In the genomic region with DNA sequence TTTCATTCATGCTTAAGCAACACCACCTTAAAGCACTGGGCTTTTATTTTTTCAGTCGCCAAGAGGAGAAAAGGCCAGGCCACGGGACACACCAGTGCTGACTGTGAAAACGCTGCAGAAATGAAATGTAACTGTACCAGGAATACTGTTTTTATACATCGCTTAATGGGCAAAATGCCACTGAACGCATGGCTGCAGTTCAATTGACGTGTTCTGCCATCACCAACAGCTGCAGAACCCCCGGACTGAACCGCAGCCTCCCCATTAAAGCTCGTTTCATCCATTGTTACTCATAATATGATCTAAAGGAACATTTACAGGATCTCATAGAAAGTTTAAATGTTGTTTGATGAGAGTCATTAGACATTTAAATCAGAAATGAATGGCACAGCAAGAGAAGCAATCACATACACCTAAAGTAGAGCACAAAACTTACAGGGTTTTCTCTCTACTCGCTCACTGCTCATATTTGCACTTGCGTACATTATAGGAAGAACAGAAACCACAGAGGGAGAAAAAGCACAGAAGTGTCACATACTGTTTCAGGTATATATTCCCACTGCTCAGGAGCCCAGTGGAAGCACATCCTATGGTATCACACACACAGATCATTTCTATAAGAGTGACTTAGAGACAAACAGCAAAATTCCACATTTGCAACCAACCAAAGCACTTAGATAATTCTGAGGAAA, we compare ENCODE assay signal across 12 cellular contexts. TPM values are rescaled to one million over a fixed set of nuclear protein-coding genes. Genes with fewer than 3 reads are reported as not detected.
DNase-seq lines count a peak whose midpoint lies in the region; ATAC-seq and TF ChIP-seq lines count a peak whose summit lies in the region.
"Had no signal": no experiment of that assay in that cellular context is flagged by ENCODE, and none has a peak within 500 bp of the region (broad histone marks: within the 10 kb centered on the region; RNA-seq: fewer than 3 reads in every experiment).

No MANE protein-coding gene starts in this region.

- H3K9ac ChIP-seq in BLaER1 = peak overlapping the region; percentile 39
- H3K9ac ChIP-seq: GM23248 had no signal

- H3K27ac ChIP-seq in BLaER1 (peak overlapping the region; percentile 47), SJCRH30 (peak overlapping the region; percentile 79), aorta (ENCODE audit: low read depth in 1 of 2, low read length in 2 of 2) (no peak overlapping the region), gastrocnemius medialis (no peak overlapping the region)
- H3K27ac ChIP-seq: GM23248, spleen had no signal

- H3K9me3 ChIP-seq in BLaER1 (no peaks in the 10 kb centered on the region), SJCRH30 (replicated peaks) (no peaks in the 10 kb centered on the region), aorta (ENCODE audit: control insufficient read depth, low read length) (no peaks in the 10 kb centered on the region), gastrocnemius medialis (no peaks in the 10 kb centered on the region)
- H3K9me3 ChIP-seq: spleen had no signal

- H3K4me1 Mint-ChIP-seq in memory B cell = peaks cover 12% of the 10 kb centered on the region

- H3K4me3 ChIP-seq in BLaER1 = peak overlapping the region; percentile 50; the same call in 1 of the 2 replicates
- H3K4me3 ChIP-seq in SJCRH30 = peak overlapping the region; percentile 50
- H3K4me3 ChIP-seq in aorta (ENCODE audit: low read length in 2 of 2) = no peak overlapping the region
- no peak overlapping the region for H3K4me3 ChIP-seq in gastrocnemius medialis
- H3K4me3 ChIP-seq: GM23248, spleen had no signal

- H3K4me1 ChIP-seq in BLaER1 (peaks cover 59% of the 10 kb centered on the region), SJCRH30 (peaks cover 14% of the 10 kb centered on the region), aorta (ENCODE audit: control insufficient read depth in 1 of 2, insufficient read depth in 2 of 2, low read length in 2 of 2) (no peaks in the 10 kb centered on the region), gastrocnemius medialis (peaks cover 13 to 29% of the 10 kb centered on the region in 2 donors)

- H3K4me2 ChIP-seq in BLaER1 = peak overlapping the region; percentile 83

- peak; percentile 60 for ATAC-seq in memory B cell (ENCODE audit: low read depth)
- no peak for ATAC-seq in HG03521 (IDR thresholded peaks at IDR 0.05; ENCODE audit: unreplicated experiment)
- no peak for ATAC-seq in aorta (ENCODE audit: low FRiP score)
- no peak for ATAC-seq in gastrocnemius medialis
- ATAC-seq in left cardiac atrium = no peak

- H3K9me3 Mint-ChIP-seq in memory B cell = no peaks in the 10 kb centered on the region
- H3K9me3 Mint-ChIP-seq: dendritic cell treated with granulocyte-macrophage colony-stimulating factor and Interleukin-4, amounts not matched to agents 40 ng/mL and 50 ng/mL, for 4 days had no signal

- DNase-seq in NCI-H1694 treated with DMSO at 0.1 percent for 48 hours (lab: John Stamatoyannopoulos, UW) (peak; percentile 72), SJCRH30 (peak; percentile 67 to 81), memory B cell (ENCODE audit: low spot score in 2 of 2) (no peak), aorta (no peak), gastrocnemius medialis (no peak), left cardiac atrium (no peak)
- DNase-seq: activated effector memory CD4-positive, alpha-beta T cell treated with Interleukin-2 at 50 U/mL for 16 hours; GM23248; spleen had no signal

- H4K20me1 ChIP-seq in BLaER1 = peaks cover 95% of the 10 kb centered on the region

- no peak for TF ChIP-seq POLR2A in gastrocnemius medialis (IDR thresholded peaks at IDR 0.05)

- in situ Hi-C loops in gastrocnemius medialis (cut with MboI; ENCODE audit: low sequenced_read_pairs in 4 of 4) = no loop called here

- H3K4me3 Mint-ChIP-seq in memory B cell = peak overlapping the region; percentile 33
- H3K4me3 Mint-ChIP-seq: dendritic cell treated with granulocyte-macrophage colony-stimulating factor and Interleukin-4, amounts not matched to agents 40 ng/mL and 50 ng/mL, for 4 days had no signal

- no peak for TF ChIP-seq CTCF in gastrocnemius medialis (IDR thresholded peaks at IDR 0.05 in 4 of 5, conservative IDR thresholded peaks at IDR 0.05 in 1 of 5)

- H3K27me3 Mint-ChIP-seq in memory B cell = peaks cover 3% of the 10 kb centered on the region
- H3K27me3 Mint-ChIP-seq: dendritic cell treated with granulocyte-macrophage colony-stimulating factor and Interleukin-4, amounts not matched to agents 40 ng/mL and 50 ng/mL, for 4 days had no signal

- H3K27me3 ChIP-seq in BLaER1 (no peaks in the 10 kb centered on the region), SJCRH30 (no peaks in the 10 kb centered on the region), aorta (ENCODE audit: control insufficient read depth in 1 of 2, insufficient read depth in 2 of 2, low read length in 1 of 2) (no peaks in the 10 kb centered on the region), gastrocnemius medialis (no peaks in the 10 kb centered on the region)
- H3K27me3 ChIP-seq: spleen had no signal

- H3K36me3 ChIP-seq in BLaER1 (peaks cover 51% of the 10 kb centered on the region), SJCRH30 (no peaks in the 10 kb centered on the region), aorta (ENCODE audit: control insufficient read depth in 1 of 2, insufficient read depth in 2 of 2, low read length in 1 of 2) (no peaks in the 10 kb centered on the region), gastrocnemius medialis (no peaks in the 10 kb centered on the region)
- H3K36me3 ChIP-seq: spleen had no signal

- 50 to 54% methylated on average over 11 of the region's 11 CpGs for WGBS in aorta, 2 donors

- H3K36me3 Mint-ChIP-seq in memory B cell = peaks cover 4% of the 10 kb centered on the region

- intact Hi-C loops in aorta (cut with DNase I) (no loop called here), gastrocnemius medialis (cut with DNase I; ENCODE audit: low total_unique reads) (no loop called here), left cardiac atrium (cut with DNase I) (no loop called here)

- H3K27ac Mint-ChIP-seq in memory B cell = no peak overlapping the region
- H3K27ac Mint-ChIP-seq: dendritic cell treated with granulocyte-macrophage colony-stimulating factor and Interleukin-4, amounts not matched to agents 40 ng/mL and 50 ng/mL, for 4 days had no signal

RNA-seq across cellular contexts. Expression of gene TCF4, which starts 35.3 kb away (rescaled TPM):
- total RNA-seq in SJCRH30 (2014; rRNA removed; shearing (Covaris generic)) = 35.1 and 37.3 TPM in 2 replicates
- total RNA-seq in aorta (100 to 1,000 TPM; 108 to 297 TPM), gastrocnemius medialis (10 to 100 TPM; 40.3 to 60.6 (median 53.6) TPM), left cardiac atrium (10 to 100 TPM; 58.5 to 77.4 TPM)
- polyA plus RNA-seq in aorta = 10 to 100 TPM; 11.8 to 42.2 TPM

Comparison
In these comparisons a context has a peak if more than half of its experiments do, and no peak if none do; other contexts are left out.
1. H3K27ac ChIP-seq: peak in BLaER1 (single experiment) and SJCRH30 (single experiment); none in aorta (0 of 2) and gastrocnemius medialis (0 of 4).
2. H3K4me3 ChIP-seq: peak in BLaER1 (single experiment) and SJCRH30 (single experiment); none in aorta (0 of 2) and gastrocnemius medialis (0 of 4).
3. DNase-seq: peak in NCI-H1694 treated with DMSO at 0.1 percent for 48 hours (single experiment) and SJCRH30 (2 of 2); none in memory B cell (0 of 2), aorta (0 of 2), gastrocnemius medialis (0 of 2) and left cardiac atrium (single experiment).